27 cellular contexts compared by ENCODE assay signal in genomic region chr1:39745016-39745670, GRCh38. TPM values are rescaled to one million over a fixed set of nuclear protein-coding genes. Genes with fewer than 3 reads are reported as not detected.
"Had no signal": no experiment of that assay in that cellular context is flagged by ENCODE, and none has a peak within 500 bp of the region (broad histone marks: within the 10 kb centered on the region; RNA-seq: fewer than 3 reads in every experiment).

No MANE protein-coding gene starts in this region.

- H3K27me3 ChIP-seq: breast epithelium had no signal

- H3K9me3 ChIP-seq: breast epithelium had no signal

- H3K4me3 Mint-ChIP-seq: activated naive CD4-positive, alpha-beta T cell treated with anti-CD3 and anti-CD28 coated beads, Interleukin-2, amount 10 ng/mL, durations not matched to agents 7 days and 5 days; activated naive CD8-positive, alpha-beta T cell treated with anti-CD3 and anti-CD28 coated beads, Interleukin-2, amount 10 ng/mL, durations not matched to agents 7 days and 5 days; T-cell had no signal

- H3K9me3 Mint-ChIP-seq: activated naive CD4-positive, alpha-beta T cell treated with anti-CD3 and anti-CD28 coated beads, Interleukin-2, amount 10 ng/mL, durations not matched to agents 7 days and 5 days; activated naive CD8-positive, alpha-beta T cell treated with anti-CD3 and anti-CD28 coated beads, Interleukin-2, amount 10 ng/mL, durations not matched to agents 7 days and 5 days; activated T-helper 2 cell treated with anti-CD3 and anti-CD28 coated beads, Interferon-gamma antibody, Interleukin-2, Interleukin-4, amounts not matched to agents 10 μg/mL and 5 μg/mL and 100 μg/mL, durations not matched to agents 14 hours and 24 hours and 36 hours; T-cell had no signal

- ATAC-seq: Panc1, Right ventricle myocardium inferior, T-cell had no signal

- H3K4me1 ChIP-seq: breast epithelium had no signal

- H3K27ac ChIP-seq: breast epithelium, SK-N-MC, VCaP had no signal

- H3K4me3 ChIP-seq: breast epithelium, SK-N-MC had no signal

- DNase-seq: activated CD4-positive, alpha-beta T cell treated with anti-CD3 and anti-CD28 coated beads, Interleukin-2, amount 50 U/mL, for 1 hour; activated CD4-positive, CD25-positive, alpha-beta regulatory T cell; activated gamma-delta T cell treated with Interleukin-2 at 50 U/mL for 16 hours; activated naive CD4-positive, alpha-beta T cell treated with anti-CD3 and anti-CD28 coated beads, Interleukin-2, amount 10 ng/mL, durations not matched to agents 7 days and 5 days; activated naive CD8-positive, alpha-beta T cell treated with anti-CD3 and anti-CD28 coated beads, Interleukin-2, amount 10 ng/mL, durations not matched to agents 7 days and 5 days; activated T-cell treated with anti-CD3 and anti-CD28 coated beads for 4 hours; activated T-cell treated with anti-CD3 and anti-CD28 coated beads, Interleukin-2, amount 50 U/mL, for 48 hours; aorta; central memory CD4-positive, alpha-beta T cell; Karpas-422; MM.1S; NCI-H1105; NCI-H1436; NCI-H1694 treated with DMSO at 0.1 percent for 48 hours; NCI-H2029 treated with DMSO at 0.1 percent for 48 hours; NCI-H446; NCI-H524; NCI-H748 treated with DMSO at 0.1 percent for 48 hours; OCI-M1; RPMI8226; T-cell had no signal

- H3K27me3 Mint-ChIP-seq: activated naive CD4-positive, alpha-beta T cell treated with anti-CD3 and anti-CD28 coated beads, Interleukin-2, amount 10 ng/mL, durations not matched to agents 7 days and 5 days; activated naive CD8-positive, alpha-beta T cell treated with anti-CD3 and anti-CD28 coated beads, Interleukin-2, amount 10 ng/mL, durations not matched to agents 7 days and 5 days; T-cell had no signal

- H3K27ac Mint-ChIP-seq: activated naive CD4-positive, alpha-beta T cell treated with anti-CD3 and anti-CD28 coated beads, Interleukin-2, amount 10 ng/mL, durations not matched to agents 7 days and 5 days; activated naive CD8-positive, alpha-beta T cell treated with anti-CD3 and anti-CD28 coated beads, Interleukin-2, amount 10 ng/mL, durations not matched to agents 7 days and 5 days; activated T-helper 2 cell treated with anti-CD3 and anti-CD28 coated beads, Interferon-gamma antibody, Interleukin-2, Interleukin-4, amounts not matched to agents 10 μg/mL and 5 μg/mL and 100 μg/mL, durations not matched to agents 14 hours and 24 hours and 36 hours; T-cell had no signal

RNA-seq across cellular contexts. Expression of gene HPCAL4, which starts 53.9 kb away (rescaled TPM):
- total RNA-seq: aorta, breast epithelium had no signal
- polyA plus RNA-seq: aorta had no signal
